In genomic region chr4:55398966-55399365, GRCh38 we compare ENCODE assay signal across 8 cellular contexts. TPM values are rescaled to one million over a fixed set of nuclear protein-coding genes. Genes with fewer than 3 reads are reported as not detected.
DNase-seq lines count a peak whose midpoint lies in the region; ATAC-seq and TF ChIP-seq lines count a peak whose summit lies in the region.

No MANE protein-coding gene starts in this region.

- H3K36me3 Mint-ChIP-seq in MCF 10A (ENCODE audit: insufficient read depth, unreplicated experiment) (peaks cover 75% of the 10 kb centered on the region), natural killer cell (no peaks in the 10 kb centered on the region)

- H3K4me3 Mint-ChIP-seq in MCF 10A (ENCODE audit: unreplicated experiment): peak overlapping the region; percentile 93
- H3K4me3 Mint-ChIP-seq in natural killer cell: peak overlapping the region; percentile 90

- POLR2A ChIA-PET in BJ (lab: Charles Lee) (interaction anchor here (0.7 kb wide), 1 partner anchor 1910 kb away, joined by 4 read pairs; no protein-coding TSS in a partner anchor), MCF 10A (lab: Yijun Ruan, JAX) (interaction anchor here (0.6 to 8.8 kb wide), 13 partner anchors 10 to 1509 kb away, joined by 3 to 387 read pairs (median 5); partner anchors contain the start of genes CLOCK, NMU and SRD5A3)

- TF ChIP-seq CTCF in BJ (IDR thresholded peaks at IDR 0.05; ENCODE audit: insufficient read depth, low read depth, low read length) (no peak), MCF 10A (IDR thresholded peaks at IDR 0.05; ENCODE audit: unreplicated experiment) (no peak), natural killer cell (IDR thresholded peaks at IDR 0.05) (no peak)

- intact Hi-C loops in MCF 10A (cut with micrococcal nuclease) (loop anchor here (1.0 to 5.0 kb wide), 3 partner anchors 53 to 468 kb away; partner anchors contain the start of genes CLOCK and SRD5A3), natural killer cell (cut with micrococcal nuclease) (no loop called here)

- H3K9me3 Mint-ChIP-seq in MCF 10A (ENCODE audit: unreplicated experiment) (no peaks in the 10 kb centered on the region), natural killer cell (no peaks in the 10 kb centered on the region)

- no TSS peak for BruUV-seq in MCF 10A (replicated peaks; lab: Mats Ljungman, UMichigan)

- peaks cover 3% of the 10 kb centered on the region; the same call in 1 of the 2 replicates for H3K36me3 ChIP-seq in BJ (ENCODE audit: control insufficient read depth, insufficient read depth, low read length)

- H3K27ac Mint-ChIP-seq in MCF 10A (ENCODE audit: low read depth, unreplicated experiment) (peak overlapping the region; percentile 98), natural killer cell (peak overlapping the region; percentile 95 to 97)

- in situ Hi-C loops in KBM-7 (cut with MboI; ENCODE audit: low pct_unique_long_range_greater_than_20kb, low sequenced_read_pairs): no loop called here

- H3K4me1 Mint-ChIP-seq in MCF 10A (ENCODE audit: insufficient read depth, unreplicated experiment) (peaks cover 33% of the 10 kb centered on the region), natural killer cell (peaks cover 46 to 49% of the 10 kb centered on the region in 2 donors)

- no peak for ATAC-seq in natural killer cell
- ATAC-seq in HG03097 (IDR thresholded peaks at IDR 0.05; ENCODE audit: low FRiP score, unreplicated experiment): no peak

- DNase-seq in BJ (ENCODE audit: low read depth) (no peak), KBM-7 (peak; percentile 19), MCF 10A (ENCODE audit: unreplicated experiment) (no peak), natural killer cell (no peak), 8988T (no peak), T-helper 9 cell (no peak), occipital lobe (lab: John Stamatoyannopoulos, UW) (no peak)

- H3K27me3 Mint-ChIP-seq in MCF 10A (ENCODE audit: insufficient read depth, unreplicated experiment): no peaks in the 10 kb centered on the region
- H3K27me3 Mint-ChIP-seq in natural killer cell (ENCODE audit: low read depth in 2 of 2): no peaks in the 10 kb centered on the region

- CTCF ChIA-PET in BJ (lab: Yijun Ruan, JAX): interaction anchor here (0.7 to 1.3 kb wide), 3 partner anchors 10 to 156 kb away, joined by 3 to 6 read pairs (median 4); partner anchors contain the start of gene SRD5A3
- CTCF ChIA-PET in MCF 10A (lab: Yijun Ruan, JAX): interaction anchor here (0.9 to 2.7 kb wide), 10 partner anchors 9 to 87 kb away, joined by 3 to 37 read pairs (median 3); partner anchors contain the start of gene SRD5A3

- no peaks in the 10 kb centered on the region for H3K27me3 ChIP-seq in BJ (ENCODE audit: control insufficient read depth, insufficient read depth, low read length)

- H3K4me3 ChIP-seq in BJ (ENCODE audit: low read depth, low read length): peak overlapping the region; percentile 53

RNA-seq across cellular contexts. Expression of gene TMEM165, which starts 3.2 kb away (rescaled TPM):
- 129 and 152 TPM in 2 replicates for polyA plus RNA-seq in BJ (2011; rRNA removed)
- 170 and 196 TPM in 2 replicates for polyA minus RNA-seq in BJ (2011; rRNA and poly(A)+ RNA removed)
- 110 and 119 TPM in 2 replicates for total RNA-seq in MCF 10A (2022)
- total RNA-seq in natural killer cell: 100 to 1,000 TPM in 2 of 3 donors, 10 to 100 TPM in 1; 86.9 to 113 (median 102) TPM
- total RNA-seq in occipital lobe: 109 TPM

RNA-seq across cellular contexts. Expression of gene SRD5A3, which starts 52.9 kb away (rescaled TPM):
- 15.2 and 24.0 TPM in 2 replicates for polyA plus RNA-seq in BJ (2011; rRNA removed)
- polyA minus RNA-seq in BJ (2011; rRNA and poly(A)+ RNA removed): 9.5 and 10.2 TPM in 2 replicates
- total RNA-seq in MCF 10A (2022) (18.9 and 26.1 TPM in 2 replicates), natural killer cell (1 to 10 TPM; 3.5 to 5.6 (median 4.5) TPM), occipital lobe (10.3 TPM)
